8 cellular contexts compared by ENCODE assay signal in genomic region chr9:6834306-6834705, GRCh38.
"Had no signal": no experiment of that assay in that cellular context is flagged by ENCODE, and none has a peak within 500 bp of the region (broad histone marks: within the 10 kb centered on the region; RNA-seq: fewer than 3 reads in every experiment).

No MANE protein-coding gene starts in this region.

- H3K4me3 ChIP-seq: HAP-1, K562 had no signal

- ATAC-seq: HCT116 had no signal

- H3K4me1 ChIP-seq: HAP-1 had no signal

- H3K4me3 Mint-ChIP-seq: HFFc6 had no signal

- H3K9me3 Mint-ChIP-seq: HFFc6 had no signal

- H3K9me3 ChIP-seq: HAP-1 had no signal

- DNase-seq: GOT3, H7, HFFc6, KG1 had no signal

- H3K27ac Mint-ChIP-seq: HFFc6 had no signal

- FAIRE-seq: HTR-8/SVneo, K562 had no signal
